Comparison of ENCODE assay signal across 18 cellular contexts in genomic region chr9:84285381-84285780, GRCh38. TPM values are rescaled to one million over a fixed set of nuclear protein-coding genes. Genes with fewer than 3 reads are reported as not detected.
DNase-seq lines count a peak whose midpoint lies in the region; ATAC-seq and TF ChIP-seq lines count a peak whose summit lies in the region.
"Had no signal": no experiment of that assay in that cellular context is flagged by ENCODE, and none has a peak within 500 bp of the region (broad histone marks: within the 10 kb centered on the region; RNA-seq: fewer than 3 reads in every experiment).

No MANE protein-coding gene starts in this region.

- H3K27ac Mint-ChIP-seq in HFFc6 = no peak overlapping the region

- TF ChIP-seq CTCF in fibroblast of lung (conservative IDR thresholded peaks at IDR 0.05 in 1 of 2, IDR thresholded peaks at IDR 0.05 in 1 of 2; ENCODE audit: low read depth in 1 of 2, low read length in 2 of 2) (no peak), colonic mucosa (IDR thresholded peaks at IDR 0.05) (no peak), HFFc6 (IDR thresholded peaks at IDR 0.05) (no peak)

- H3K4me3 ChIP-seq in fibroblast of lung (replicated peaks in 1 of 4; ENCODE audit: control extremely low read depth in 1 of 4, insufficient read depth in 1 of 4, low read depth in 3 of 4, low read length in 4 of 4) (no peak overlapping the region), colonic mucosa (no peak overlapping the region)
- H3K4me3 ChIP-seq: HAP-1, thyroid gland had no signal

- no peaks in the 10 kb centered on the region for H3K27me3 ChIP-seq in fibroblast of lung (ENCODE audit: control insufficient read depth, insufficient read depth, low read length)
- H3K27me3 ChIP-seq in colonic mucosa = no peaks in the 10 kb centered on the region
- H3K27me3 ChIP-seq: thyroid gland had no signal

- no peaks in the 10 kb centered on the region for H3K79me2 ChIP-seq in fibroblast of lung (ENCODE audit: control insufficient read depth, insufficient read depth, low read length)

- H3K36me3 ChIP-seq in fibroblast of lung (ENCODE audit: control insufficient read depth, insufficient read depth, low read length) (no peaks in the 10 kb centered on the region), colonic mucosa (no peaks in the 10 kb centered on the region)
- H3K36me3 ChIP-seq: HAP-1, thyroid gland had no signal

- no peaks in the 10 kb centered on the region for H4K20me1 ChIP-seq in fibroblast of lung (ENCODE audit: control insufficient read depth, extremely low read depth, insufficient read depth, low read length)

- no peaks in the 10 kb centered on the region for H3K9me3 ChIP-seq in fibroblast of lung (ENCODE audit: control insufficient read depth, insufficient read depth, low read depth, low read length)
- H3K9me3 ChIP-seq in colonic mucosa = no peaks in the 10 kb centered on the region
- H3K9me3 ChIP-seq: HAP-1, thyroid gland had no signal

- H3K4me3 Mint-ChIP-seq in HFFc6 = no peak overlapping the region
- H3K4me3 Mint-ChIP-seq: brain had no signal

- no peak overlapping the region for H3K4me2 ChIP-seq in fibroblast of lung (ENCODE audit: extremely low read depth, insufficient read depth, low read length)

- no peak for DNase-seq in fibroblast of lung (ENCODE audit: low read depth in 2 of 2)
- no peak for DNase-seq in colonic mucosa
- no peak for DNase-seq in HFFc6
- DNase-seq in NCI-H2171 (lab: John Stamatoyannopoulos, UW) = no peak
- DNase-seq: activated CD4-positive, CD25-positive, alpha-beta regulatory T cell; cortex of kidney; left colon; NCI-H774; occipital lobe; stimulated activated CD4-positive, alpha-beta T cell treated with anti-CD3 and anti-CD28 coated beads, Interleukin-4, amount 100 ng/mL, for 1 hour; stimulated activated CD8-positive, alpha-beta memory T cell treated with anti-CD3 and anti-CD28 coated beads, Interleukin-4, amount 100 ng/mL, for 48 hours; thyroid gland had no signal

- H3K27ac ChIP-seq in fibroblast of lung (ENCODE audit: insufficient read depth, low read length) = no peak overlapping the region
- H3K27ac ChIP-seq in colonic mucosa = no peak overlapping the region
- H3K27ac ChIP-seq: thyroid gland had no signal

- no peaks in the 10 kb centered on the region for H3K36me3 Mint-ChIP-seq in HFFc6 (ENCODE audit: low read depth)
- H3K36me3 Mint-ChIP-seq: brain had no signal

- no peaks in the 10 kb centered on the region for H3K9me3 Mint-ChIP-seq in HFFc6

- peaks cover 3% of the 10 kb centered on the region for H3K27me3 Mint-ChIP-seq in HFFc6 (ENCODE audit: insufficient read depth)

- H3K4me1 Mint-ChIP-seq in HFFc6 (ENCODE audit: low read depth) = 0 out of 2 replicates have a peak, but pooled peaks cover 9% of the 10 kb centered on the region

- intact Hi-C loops in colonic mucosa (cut with DNase I) = no loop called here

- H2AFZ ChIP-seq in fibroblast of lung (ENCODE audit: low read length) = peak overlapping the region; percentile 19

- H3K9ac ChIP-seq in fibroblast of lung (ENCODE audit: insufficient read depth, low read length) = no peak overlapping the region
- H3K9ac ChIP-seq in colonic mucosa (ENCODE audit: low read depth in 2 of 2, low read length in 2 of 2) = no peak overlapping the region

- peak; percentile 69 for ATAC-seq in GM18502 (IDR thresholded peaks at IDR 0.05; ENCODE audit: poor library complexity, unreplicated experiment)
- ATAC-seq in GM19372 (IDR thresholded peaks at IDR 0.05; ENCODE audit: low read depth, unreplicated experiment) = peak; percentile 73
- ATAC-seq in HG02938 (IDR thresholded peaks at IDR 0.05; ENCODE audit: unreplicated experiment) = peak; percentile 62
- ATAC-seq: left colon had no signal

- H3K4me1 ChIP-seq in fibroblast of lung (ENCODE audit: control insufficient read depth, extremely low read depth, insufficient read depth, low read length) (no peaks in the 10 kb centered on the region), colonic mucosa (no peaks in the 10 kb centered on the region)
- H3K4me1 ChIP-seq: HAP-1 had no signal

RNA-seq across cellular contexts. Expression of gene SLC28A3, which starts 55.2 kb away (rescaled TPM):
- total RNA-seq in fibroblast of lung (under 0.01 and 0.17 TPM in 2 replicates), colonic mucosa (1 to 10 TPM; 2.9 to 4.7 TPM)
- polyA plus RNA-seq in fibroblast of lung = 0.38 and 0.75 TPM in 2 replicates
- 0.23 and 0.29 TPM in 2 replicates for polyA plus RNA-seq in fibroblast of lung (2012)
- polyA minus RNA-seq in fibroblast of lung (ENCODE audit: low replicate concordance) = 0.15 TPM in 1 of 2 replicates, not detected in the other
- total RNA-seq in HFFc6 (2021; fragmentation: NEBNext Ultra II Directional; extraction: Animal tissue kit (Norgen Biotek cat#: 25700)) = under 1 TPM; 0.43 to 0.64 (median 0.54) TPM
- total RNA-seq: frontal cortex, occipital lobe had no signal
